In genomic region chr7:76586585-76587315, GRCh38 we compare ENCODE assay signal across 1 cellular context. TPM values are rescaled to one million over a fixed set of nuclear protein-coding genes. Genes with fewer than 3 reads are reported as not detected.
"Had no signal": no experiment of that assay in that cellular context is flagged by ENCODE, and none has a peak within 500 bp of the region (broad histone marks: within the 10 kb centered on the region; RNA-seq: fewer than 3 reads in every experiment).

No MANE protein-coding gene starts in this region.

RNA-seq across cellular contexts. Expression of gene SPDYE16, which starts 43.7 kb away (rescaled TPM):
- total RNA-seq: urinary bladder had no signal
